Comparison of ENCODE assay signal across 21 cellular contexts in the genomic region with DNA sequence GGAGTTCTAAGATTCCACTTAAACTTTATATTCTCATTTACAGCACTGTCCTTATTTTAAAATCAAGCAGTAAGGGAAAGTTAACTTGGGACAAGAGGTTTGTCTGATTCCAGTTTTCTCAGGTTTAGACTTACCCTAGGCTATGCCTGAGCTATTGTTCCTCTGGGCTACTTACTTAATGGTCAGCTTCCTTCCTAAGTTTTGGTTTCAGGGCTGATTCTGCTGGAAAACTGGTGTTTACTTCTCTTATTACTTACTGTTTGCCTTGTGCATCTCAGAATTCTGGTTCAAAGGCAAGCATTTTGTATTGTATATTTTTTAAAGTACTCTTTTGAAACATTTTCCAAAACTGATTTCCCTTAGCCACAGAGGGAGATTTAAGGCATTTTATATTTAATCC.
DNase-seq lines count a peak whose midpoint lies in the region; ATAC-seq and TF ChIP-seq lines count a peak whose summit lies in the region.
"Had no signal": no experiment of that assay in that cellular context is flagged by ENCODE, and none has a peak within 500 bp of the region (broad histone marks: within the 10 kb centered on the region; RNA-seq: fewer than 3 reads in every experiment).

No MANE protein-coding gene starts in this region.

- H3K27ac ChIP-seq in heart right ventricle (peak overlapping the region in 7 of 10 donors; percentile 1 to 79 (median 33)), right cardiac atrium (ENCODE audit: low read length) (no peak overlapping the region), mesodermal cell (ENCODE audit: low read depth, low read length, severe bottlenecking) (peak overlapping the region; percentile 19), upper lobe of right lung (no peak overlapping the region), thyroid gland (no peak overlapping the region), brain microvascular endothelial cell (no peak overlapping the region)
- H3K27ac ChIP-seq: C4-2B, ovary had no signal

- ATAC-seq in heart right ventricle: no peak
- ATAC-seq in right cardiac atrium: no peak
- peak; percentile 39 for ATAC-seq in upper lobe of right lung
- ATAC-seq in HG03520 (IDR thresholded peaks at IDR 0.05; ENCODE audit: unreplicated experiment): no peak
- ATAC-seq: left lobe of liver, Panc1 had no signal

- H3K27me3 ChIP-seq in heart right ventricle (no peaks in the 10 kb centered on the region), right cardiac atrium (ENCODE audit: control insufficient read depth, insufficient read depth) (no peaks in the 10 kb centered on the region), upper lobe of right lung (no peaks in the 10 kb centered on the region), thyroid gland (no peaks in the 10 kb centered on the region), brain microvascular endothelial cell (replicated peaks) (no peaks in the 10 kb centered on the region)
- H3K27me3 ChIP-seq: ovary, testis had no signal

- no peak for TF ChIP-seq CTCF in heart right ventricle (IDR thresholded peaks at IDR 0.05)
- TF ChIP-seq CTCF in upper lobe of right lung (IDR thresholded peaks at IDR 0.05): no peak
- no peak for TF ChIP-seq CTCF in thyroid gland (IDR thresholded peaks at IDR 0.05)
- TF ChIP-seq CTCF in brain microvascular endothelial cell (IDR thresholded peaks at IDR 0.05; ENCODE audit: low read depth, low read length, missing control alignments): no peak

- intact Hi-C loops in heart right ventricle (cut with DNase I) (loop anchor here in 2 of 10 donors (5.0 to 10.0 kb wide), 4 partner anchors 53 to 135 kb away; no protein-coding TSS in a partner anchor), right cardiac atrium (cut with DNase I) (no loop called here), upper lobe of right lung (cut with DNase I) (no loop called here), thyroid gland (cut with DNase I) (no loop called here)

- no peak for DNase-seq in heart right ventricle
- no peak for DNase-seq in right cardiac atrium
- peak; percentile 73 for DNase-seq in dermis blood vessel endothelial cell
- no peak for DNase-seq in upper lobe of right lung
- no peak for DNase-seq in thyroid gland
- DNase-seq in brain microvascular endothelial cell: no peak
- DNase-seq: activated CD4-positive, alpha-beta T cell treated with anti-CD3 and anti-CD28 coated beads for 4 hours; activated CD8-positive, alpha-beta memory T cell treated with anti-CD3 and anti-CD28 coated beads, Interleukin-2, amount 50 U/mL, for 4 hours; amygdala; caudate nucleus; DMS153; NCI-H146; NCI-H748 treated with DMSO at 0.1 percent for 48 hours; ovary; stimulated activated CD4-positive, alpha-beta T cell treated with anti-CD3 and anti-CD28 coated beads, Interleukin-2, amount 100 ng/mL, for 48 hours; testis had no signal

- no peaks in the 10 kb centered on the region for H3K9me3 ChIP-seq in heart right ventricle
- H3K9me3 ChIP-seq in right cardiac atrium (ENCODE audit: control insufficient read depth, low read length): no peaks in the 10 kb centered on the region
- no peaks in the 10 kb centered on the region for H3K9me3 ChIP-seq in mesodermal cell (ENCODE audit: control insufficient read depth, low read length)
- H3K9me3 ChIP-seq in upper lobe of right lung: no peaks in the 10 kb centered on the region
- no peaks in the 10 kb centered on the region for H3K9me3 ChIP-seq in thyroid gland
- H3K9me3 ChIP-seq: ovary, testis had no signal

- no peak for TF ChIP-seq POLR2A in thyroid gland (IDR thresholded peaks at IDR 0.05)

- in situ Hi-C loops in brain microvascular endothelial cell (cut with HindIII; ENCODE audit: low pct_ligation_motif_present, low sequenced_read_pairs): no loop called here

- no peak overlapping the region for H3K4me3 ChIP-seq in heart right ventricle
- no peak overlapping the region for H3K4me3 ChIP-seq in right cardiac atrium (ENCODE audit: low read length)
- no peak overlapping the region for H3K4me3 ChIP-seq in mesodermal cell (ENCODE audit: extremely low read depth, insufficient read depth, low read length, poor library complexity, severe bottlenecking)
- H3K4me3 ChIP-seq in upper lobe of right lung: no peak overlapping the region
- no peak overlapping the region for H3K4me3 ChIP-seq in thyroid gland (replicated peaks in 1 of 3)
- H3K4me3 ChIP-seq in brain microvascular endothelial cell (ENCODE audit: low read depth, low read length): no peak overlapping the region
- H3K4me3 ChIP-seq: ovary, testis had no signal

- H3K36me3 ChIP-seq in heart right ventricle: peaks cover 0 to 44% (median 0%) of the 10 kb centered on the region in 9 donors
- H3K36me3 ChIP-seq in mesodermal cell (ENCODE audit: control insufficient read depth, insufficient read depth, low read length): no peaks in the 10 kb centered on the region
- no peaks in the 10 kb centered on the region for H3K36me3 ChIP-seq in upper lobe of right lung
- H3K36me3 ChIP-seq in thyroid gland: no peaks in the 10 kb centered on the region
- H3K36me3 ChIP-seq in brain microvascular endothelial cell (replicated peaks): no peaks in the 10 kb centered on the region
- H3K36me3 ChIP-seq: ovary had no signal

- H3K4me1 ChIP-seq in heart right ventricle (peaks cover 9 to 76% (median 65%) of the 10 kb centered on the region in 9 donors), right cardiac atrium (ENCODE audit: control insufficient read depth, insufficient read depth, low read length) (peaks cover 17% of the 10 kb centered on the region), mesodermal cell (ENCODE audit: control insufficient read depth, insufficient read depth, low read length, poor library complexity, severe bottlenecking) (peaks cover 27% of the 10 kb centered on the region), upper lobe of right lung (peaks cover 51% of the 10 kb centered on the region), thyroid gland (peaks cover 0 to 14% of the 10 kb centered on the region in 2 donors)

Comparison
In these comparisons a context has a peak if more than half of its experiments do, and no peak if none do; other contexts are left out.
1. H3K27ac ChIP-seq: peak in heart right ventricle (7 of 10) and mesodermal cell (single experiment); none in right cardiac atrium (single experiment), upper lobe of right lung (single experiment), thyroid gland (0 of 3) and brain microvascular endothelial cell (single experiment).